25 cellular contexts compared by ENCODE assay signal in the genomic region with DNA sequence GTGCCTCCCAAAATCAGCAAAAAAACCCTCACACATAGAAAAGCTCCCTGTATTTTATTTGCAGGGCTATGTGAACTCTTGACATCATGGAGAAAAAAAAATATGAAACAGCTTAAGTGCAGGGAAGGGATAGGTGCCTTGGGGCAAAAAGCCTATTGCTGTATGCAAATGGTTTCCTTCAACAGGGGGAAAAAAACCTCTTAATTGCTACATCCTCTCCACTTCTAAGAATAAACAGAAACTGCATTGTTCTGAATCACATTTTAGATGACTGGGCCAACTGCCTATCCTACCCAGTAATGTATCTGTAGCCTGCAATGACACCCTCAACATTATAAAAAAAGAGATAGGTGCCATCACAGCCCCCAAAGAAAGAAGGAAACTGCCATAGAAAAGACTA.
A peak's percentile ranks its signal among the peaks of the same experiment; 100 is the strongest.
DNase-seq lines count a peak whose midpoint lies in the region; ATAC-seq, FAIRE-seq and TF ChIP-seq lines count a peak whose summit lies in the region.
"Had no signal": no experiment of that assay in that cellular context is flagged by ENCODE, and none has a peak within 500 bp of the region (broad histone marks: within the 10 kb centered on the region; RNA-seq: fewer than 3 reads in every experiment).

No MANE protein-coding gene starts in this region.

- no peak overlapping the region for H2BK12ac ChIP-seq in H1 (ENCODE audit: low read depth, low read length)

- TF ChIP-seq CTCF in H1 (IDR thresholded peaks at IDR 0.05; ENCODE audit: control extremely low read depth in 1 of 3, insufficient read depth in 1 of 3, low read depth in 1 of 3, low read length in 3 of 3): no peak

- CTCF ChIA-PET in H1 (lab: Charles Lee; ENCODE audit: partially characterized antibody): no interaction called here

- H3K9ac ChIP-seq in H1 (replicated peaks in 1 of 4; ENCODE audit: extremely low read depth in 1 of 4, low read depth in 3 of 4, low read length in 3 of 4): no peak overlapping the region
- H3K9ac ChIP-seq: neural progenitor cell had no signal

- H2BK20ac ChIP-seq in H1 (ENCODE audit: low read length): no peak overlapping the region

- peak; percentile 54 for ATAC-seq in GM18511 (IDR thresholded peaks at IDR 0.05; ENCODE audit: unreplicated experiment)
- ATAC-seq in GM21529 (IDR thresholded peaks at IDR 0.05; ENCODE audit: unreplicated experiment): peak; percentile 55
- peak; percentile 48 for ATAC-seq in HG03432 (IDR thresholded peaks at IDR 0.05; ENCODE audit: unreplicated experiment)
- ATAC-seq in GM19397 (IDR thresholded peaks at IDR 0.05; ENCODE audit: unreplicated experiment): no peak
- ATAC-seq: activated CD8-positive, alpha-beta memory T cell treated with anti-CD3 and anti-CD28 coated beads, Interleukin-2, amount 10 ng/mL, durations not matched to agents 7 days and 5 days; activated T-helper 17 cell treated with anti-CD3 and anti-CD28 coated beads, Interleukin-2, amount 50 U/mL, for 72 hours; CD8-positive, alpha-beta T cell; Right ventricle myocardium inferior had no signal

- H4K5ac ChIP-seq in H1 (ENCODE audit: insufficient read length, low read depth, low read length): no peak overlapping the region

- H2BK15ac ChIP-seq in H1 (ENCODE audit: low read length): no peak overlapping the region

- H3K4me2 ChIP-seq in H1 (ENCODE audit: insufficient read depth in 1 of 2, low read depth in 2 of 2, low read length in 2 of 2): no peak overlapping the region
- H3K4me2 ChIP-seq: hepatocyte, neural progenitor cell had no signal

- POLR2A ChIA-PET in H1 (lab: Charles Lee; ENCODE audit: partially characterized antibody): no interaction called here

- no peak overlapping the region for H4K8ac ChIP-seq in H1 (ENCODE audit: extremely low read depth, insufficient read depth, low read length)

- no peak overlapping the region for H3K4me3 ChIP-seq in H1 (ENCODE audit: extremely low read depth in 1 of 4, insufficient read depth in 2 of 4, low read depth in 3 of 4, low read length in 4 of 4)
- H3K4me3 ChIP-seq: HAP-1, hepatocyte, neural progenitor cell, thoracic aorta had no signal

- no peaks in the 10 kb centered on the region for H3K79me2 ChIP-seq in H1 (ENCODE audit: control insufficient read depth in 1 of 2, insufficient read depth in 2 of 2, low read length in 2 of 2)
- H3K79me2 ChIP-seq: hepatocyte had no signal

- no peak overlapping the region for H3K56ac ChIP-seq in H1 (replicated peaks; ENCODE audit: insufficient read length, low read depth, low read length)

- no peaks in the 10 kb centered on the region for H3K36me3 ChIP-seq in H1 (ENCODE audit: control insufficient read depth in 2 of 4, insufficient read depth in 4 of 4, low read length in 3 of 4)
- H3K36me3 ChIP-seq: HAP-1, neural progenitor cell, thoracic aorta had no signal

- no peaks in the 10 kb centered on the region for H4K20me1 ChIP-seq in H1 (replicated peaks in 1 of 2; ENCODE audit: control insufficient read depth in 1 of 2, insufficient read depth in 2 of 2, low read length in 2 of 2)

- no peak overlapping the region for H2AFZ ChIP-seq in H1 (ENCODE audit: low read length)
- H2AFZ ChIP-seq: hepatocyte, neural progenitor cell had no signal

- no peak for DNase-seq in H1 (ENCODE audit: low read depth in 1 of 2, low spot score in 2 of 2)
- no peak for DNase-seq in NCI-H1930 (lab: John Stamatoyannopoulos, UW)
- DNase-seq in ureter (ENCODE audit: low spot score): no peak
- DNase-seq: activated CD4-positive, alpha-beta T cell treated with anti-CD3 and anti-CD28 coated beads for 48 hours; activated CD8-positive, alpha-beta memory T cell treated with anti-CD3 and anti-CD28 coated beads, Interleukin-2, amount 10 ng/mL, durations not matched to agents 7 days and 5 days; activated naive CD8-positive, alpha-beta T cell treated with anti-CD3 and anti-CD28 coated beads for 36 hours; CD8-positive, alpha-beta T cell; cerebellar nuclear complex; DMS53; foreskin fibroblast; NCI-H1092 treated with DMSO at 0.1 percent for 48 hours; NCI-H2029 treated with DMSO at 0.1 percent for 48 hours; NCI-H524; stimulated activated CD4-positive, alpha-beta T cell treated with anti-CD3 and anti-CD28 coated beads, Interleukin-1b, Interleukin-23, amount 100 ng/mL, for 48 hours; stimulated activated naive B cell treated with anti-CD40 and anti-IgM and Interleukin-4, amounts not matched to agents 10 μg/mL and 1 μg/mL and 100 μg/mL, for 72 hours had no signal

- H2BK5ac ChIP-seq in H1 (ENCODE audit: low read depth, low read length): no peak overlapping the region

- H3K23ac ChIP-seq in H1 (ENCODE audit: insufficient read length): no peak overlapping the region

- no peaks in the 10 kb centered on the region for H3K23me2 ChIP-seq in H1 (ENCODE audit: low read depth, low read length)

- FAIRE-seq in H1 (lab: Jason Lieb, UNC): no peak

- H3K9me3 ChIP-seq in H1 (ENCODE audit: insufficient read depth in 2 of 2, low read depth in 1 of 2, low read length in 1 of 2): no peaks in the 10 kb centered on the region
- H3K9me3 ChIP-seq: HAP-1, thoracic aorta had no signal

- H2BK120ac ChIP-seq in H1 (replicated peaks; ENCODE audit: low read depth, low read length): no peak overlapping the region

- H3K14ac ChIP-seq in H1 (ENCODE audit: insufficient read length): peak overlapping the region; percentile 83

- TF ChIP-seq EP300 in H1 (IDR thresholded peaks at IDR 0.05; ENCODE audit: borderline replicate concordance in 1 of 2, low read depth in 2 of 2, low read length in 2 of 2): no peak

- no peak for TF ChIP-seq POLR2A in H1 (IDR thresholded peaks at IDR 0.05; ENCODE audit: control extremely low read depth in 1 of 2, low read depth in 2 of 2, low read length in 2 of 2)

- H4K91ac ChIP-seq in H1 (replicated peaks; ENCODE audit: insufficient read length, low read length): no peak overlapping the region

- no peaks in the 10 kb centered on the region for H3K79me1 ChIP-seq in H1 (ENCODE audit: low read depth, low read length)

- no peaks in the 10 kb centered on the region for H3K27me3 ChIP-seq in H1 (replicated peaks in 1 of 4; ENCODE audit: control insufficient read depth in 3 of 4, extremely low read depth in 1 of 4, insufficient read depth in 3 of 4, low read length in 3 of 4)
- H3K27me3 ChIP-seq: hepatocyte, neural progenitor cell had no signal

- no peak overlapping the region for H3K4ac ChIP-seq in H1 (replicated peaks; ENCODE audit: insufficient read length, low read depth, low read length)

- no peaks in the 10 kb centered on the region; a peak in 3 of 7 replicates for H3K4me1 ChIP-seq in H1 (replicated peaks in 1 of 4; ENCODE audit: control insufficient read depth in 3 of 4, insufficient read depth in 4 of 4, low read length in 3 of 4)
- H3K4me1 ChIP-seq: HAP-1, neural progenitor cell had no signal

- no peak for TF ChIP-seq RAD21 in H1 (IDR thresholded peaks at IDR 0.05 in 1 of 2, conservative IDR thresholded peaks at IDR 0.05 in 1 of 2; ENCODE audit: low read depth in 2 of 2, low read length in 2 of 2)

- H3K18ac ChIP-seq in H1 (ENCODE audit: extremely low read depth, low read length): no peak overlapping the region

- no peak overlapping the region for H2AK5ac ChIP-seq in H1 (ENCODE audit: low read depth, low read length)

- no peak overlapping the region for H3K27ac ChIP-seq in H1 (ENCODE audit: low read depth, low read length)
- H3K27ac ChIP-seq: hepatocyte, neural progenitor cell, thoracic aorta had no signal

TF ChIP-seq in H1, 55 proteins besides CTCF, POLR2A, EP300 and RAD21:
- no peak for TF ChIP-seq RFX5 (IDR thresholded peaks at IDR 0.05; ENCODE audit: borderline replicate concordance, low read depth, low read length)
- TF ChIP-seq ASH2L (IDR thresholded peaks at IDR 0.05; ENCODE audit: low read length): no peak
- no peak for TF ChIP-seq CTBP2 (IDR thresholded peaks at IDR 0.05; ENCODE audit: borderline replicate concordance, insufficient read depth, insufficient read length, low read length)
- no peak for TF ChIP-seq SAP30 (IDR thresholded peaks at IDR 0.05; ENCODE audit: insufficient read depth, insufficient replicate concordance, low read length)
- TF ChIP-seq, protein P1, sequence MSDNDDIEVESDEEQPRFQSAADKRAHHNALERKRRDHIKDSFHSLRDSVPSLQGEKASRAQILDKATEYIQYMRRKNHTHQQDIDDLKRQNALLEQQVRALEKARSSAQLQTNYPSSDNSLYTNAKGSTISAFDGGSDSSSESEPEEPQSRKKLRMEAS (IDR thresholded peaks at IDR 0.05): no peak
- TF ChIP-seq CBX5 (IDR thresholded peaks at IDR 0.05; ENCODE audit: low read depth, low read length): no peak
